Comparison of ENCODE assay signal across 8 cellular contexts in genomic region chr1:35931424-35932157, GRCh38. TPM values are rescaled to one million over a fixed set of nuclear protein-coding genes. Genes with fewer than 3 reads are reported as not detected.
A peak's percentile ranks its signal among the peaks of the same experiment; 100 is the strongest.
DNase-seq lines count a peak whose midpoint lies in the region; ATAC-seq lines count a peak whose summit lies in the region.

No MANE protein-coding gene starts in this region.

- H3K79me2 ChIP-seq in GM23248 (ENCODE audit: insufficient read depth), result peaks cover 64% of the 10 kb centered on the region

- H3K27me3 Mint-ChIP-seq in stimulated activated naive B cell treated with anti-CD40 and anti-IgM and Interleukin-4, amounts not matched to agents 10 μg/mL and 1 μg/mL and 100 μg/mL, for 72 hours, result no peaks in the 10 kb centered on the region

- DNase-seq in ELR (ENCODE audit: low read depth) (peak; percentile 32), GM23248 (peak; percentile 46), NCI-H1092 treated with DMSO at 0.1 percent for 48 hours (lab: John Stamatoyannopoulos, UW) (peak; percentile 76), astrocyte of the hippocampus (ENCODE audit: low read depth, low spot score) (peak; percentile 43), pons (ENCODE audit: low spot score) (no peak), NCI-H128 (lab: John Stamatoyannopoulos, UW; ENCODE audit: unreplicated experiment) (no peak)
- DNase-seq in stimulated activated naive B cell treated with anti-CD40 and anti-IgM and Interleukin-4, amounts not matched to agents 10 μg/mL and 1 μg/mL and 100 μg/mL, for 72 hours, result peak; percentile 2

- H3K9me3 Mint-ChIP-seq in stimulated activated naive B cell treated with anti-CD40 and anti-IgM and Interleukin-4, amounts not matched to agents 10 μg/mL and 1 μg/mL and 100 μg/mL, for 72 hours, result no peaks in the 10 kb centered on the region

- no peaks in the 10 kb centered on the region for H4K20me1 ChIP-seq in GM23248 (ENCODE audit: insufficient read depth)

- H3K9ac ChIP-seq in GM23248 (peak overlapping the region; percentile 89), iPS-20b (ENCODE audit: low read depth, low read length) (peak overlapping the region; percentile 96)

- H3F3A ChIP-seq in GM23248 (ENCODE audit: insufficient read depth), result peaks cover 8% of the 10 kb centered on the region

- 1 to 2% methylated on average over 16 to 18 of the region's 30 CpGs for WGBS in GM23248 (ENCODE audit: low coverage in 1 of 2, low lambda C conversion rate in 2 of 2, missing lambda C conversion rate in 2 of 2), 2 experiments

- in situ Hi-C loops in GM23248 (cut with MboI), result no loop called here

- H3K27me3 ChIP-seq in GM23248 (replicated peaks; ENCODE audit: insufficient read depth) (no peaks in the 10 kb centered on the region), iPS-20b (ENCODE audit: insufficient read depth, low read length) (no peaks in the 10 kb centered on the region)

- peak; percentile 40 to 41 for ATAC-seq in stimulated activated naive B cell treated with anti-CD40 and anti-IgM and Interleukin-4, amounts not matched to agents 10 μg/mL and 1 μg/mL and 100 μg/mL, for 72 hours (replicated peaks)

- peak overlapping the region; percentile 86 for H3K4me2 ChIP-seq in GM23248 (ENCODE audit: unreplicated experiment)

- H3K4me3 Mint-ChIP-seq in stimulated activated naive B cell treated with anti-CD40 and anti-IgM and Interleukin-4, amounts not matched to agents 10 μg/mL and 1 μg/mL and 100 μg/mL, for 72 hours, result peak overlapping the region; percentile 92 to 96

- no peaks in the 10 kb centered on the region for H3K9me3 ChIP-seq in GM23248 (ENCODE audit: low read depth)
- no peaks in the 10 kb centered on the region for H3K9me3 ChIP-seq in iPS-20b (ENCODE audit: insufficient read depth, low read depth, low read length)

- peak overlapping the region; percentile 89 for H3K27ac ChIP-seq in GM23248
- H3K27ac ChIP-seq in iPS-20b (ENCODE audit: low read length), result peak overlapping the region; percentile 95

- H3K4me1 Mint-ChIP-seq in stimulated activated naive B cell treated with anti-CD40 and anti-IgM and Interleukin-4, amounts not matched to agents 10 μg/mL and 1 μg/mL and 100 μg/mL, for 72 hours, result peaks cover 9 to 41% of the 10 kb centered on the region in 2 donors

- peaks cover 24% of the 10 kb centered on the region for H3K4me1 ChIP-seq in GM23248 (ENCODE audit: insufficient read depth)
- peaks cover 24% of the 10 kb centered on the region for H3K4me1 ChIP-seq in iPS-20b (ENCODE audit: insufficient read depth, low read length)

- H2AFZ ChIP-seq in GM23248, result peak overlapping the region; percentile 81

- H3K9me2 ChIP-seq in GM23248 (ENCODE audit: insufficient read depth), result no peaks in the 10 kb centered on the region

- H3K4me3 ChIP-seq in GM23248 (peak overlapping the region; percentile 88), iPS-20b (ENCODE audit: low read length) (peak overlapping the region; percentile 100)

- H3K36me3 ChIP-seq in GM23248 (ENCODE audit: low read depth) (no peaks in the 10 kb centered on the region), iPS-20b (ENCODE audit: insufficient read depth, low read depth, low read length) (no peaks in the 10 kb centered on the region)

- peaks cover 2 to 12% of the 10 kb centered on the region in 2 donors for H3K36me3 Mint-ChIP-seq in stimulated activated naive B cell treated with anti-CD40 and anti-IgM and Interleukin-4, amounts not matched to agents 10 μg/mL and 1 μg/mL and 100 μg/mL, for 72 hours

- H3K27ac Mint-ChIP-seq in stimulated activated naive B cell treated with anti-CD40 and anti-IgM and Interleukin-4, amounts not matched to agents 10 μg/mL and 1 μg/mL and 100 μg/mL, for 72 hours, result peak overlapping the region; percentile 97

RNA-seq across cellular contexts. Expression of gene AGO3, which starts 0.7 kb away (rescaled TPM):
- 7.9 and 26.7 TPM in 2 replicates for total RNA-seq in GM23248 (2014; rRNA removed; shearing (Covaris generic))
- polyA plus RNA-seq in GM23248 (2016; fragmentation: Nextera tagmentation; extraction: Ambion mirVana), result 14.2 and 14.8 TPM in 2 replicates

RNA-seq across cellular contexts. Expression of gene AGO1, which starts 48.6 kb away (rescaled TPM):
- 11.0 and 13.8 TPM in 2 replicates for total RNA-seq in GM23248 (2014; rRNA removed; shearing (Covaris generic))
- 5.5 and 6.1 TPM in 2 replicates for polyA plus RNA-seq in GM23248 (2016; fragmentation: Nextera tagmentation; extraction: Ambion mirVana)

Comparison
In these comparisons a context has a peak if more than half of its experiments do, and no peak if none do; other contexts are left out.
1. DNase-seq: peak in ELR (single experiment), GM23248 (single experiment), NCI-H1092 treated with DMSO at 0.1 percent for 48 hours (single experiment), astrocyte of the hippocampus (single experiment) and stimulated activated naive B cell treated with anti-CD40 and anti-IgM and Interleukin-4, amounts not matched to agents 10 μg/mL and 1 μg/mL and 100 μg/mL, for 72 hours (single experiment); none in pons (single experiment) and NCI-H128 (single experiment).